ENCODE assay signal across 30 cellular contexts in genomic region chr15:26738996-26739395, GRCh38. TPM values are rescaled to one million over a fixed set of nuclear protein-coding genes. Genes with fewer than 3 reads are reported as not detected.
"Had no signal": no experiment of that assay in that cellular context is flagged by ENCODE, and none has a peak within 500 bp of the region (broad histone marks: within the 10 kb centered on the region; RNA-seq: fewer than 3 reads in every experiment).

No MANE protein-coding gene starts in this region.

- H3K4me3 Mint-ChIP-seq: endodermal cell; memory B cell; naive thymus-derived CD4-positive, alpha-beta T cell; nephron; neural progenitor cell; stimulated activated naive CD8-positive, alpha-beta T cell treated with anti-CD3 and anti-CD28 coated beads, Interleukin-15, amount 100 ng/mL, for 72 hours had no signal

- H3K4me1 Mint-ChIP-seq: memory B cell; naive thymus-derived CD4-positive, alpha-beta T cell; nephron; stimulated activated naive CD8-positive, alpha-beta T cell treated with anti-CD3 and anti-CD28 coated beads, Interleukin-15, amount 100 ng/mL, for 72 hours had no signal

- H3K27me3 ChIP-seq: dorsolateral prefrontal cortex, foreskin keratinocyte, gastroesophageal sphincter, hepatocyte, neural progenitor cell, right atrium auricular region, suprapubic skin, transverse colon, vagina had no signal

- ATAC-seq: esophagus mucosa; foreskin keratinocyte; gastroesophageal sphincter; heart left ventricle; left lobe of liver; naive thymus-derived CD4-positive, alpha-beta T cell; sciatic nerve; stimulated activated naive CD8-positive, alpha-beta T cell treated with anti-CD3 and anti-CD28 coated beads, Interleukin-15, amount 100 ng/mL, for 72 hours had no signal

- H3K36me3 Mint-ChIP-seq: memory B cell; naive thymus-derived CD4-positive, alpha-beta T cell had no signal

- H3K4me3 ChIP-seq: dorsolateral prefrontal cortex, gastroesophageal sphincter, heart left ventricle, hepatocyte, lung, neural progenitor cell, prostate gland, right atrium auricular region, smooth muscle cell, suprapubic skin, transverse colon, vagina had no signal

- H3K79me2 ChIP-seq: hepatocyte, parathyroid adenoma had no signal

- H3K4me1 ChIP-seq: foreskin keratinocyte, gastroesophageal sphincter, heart left ventricle, parathyroid adenoma, prostate gland, right atrium auricular region, suprapubic skin, transverse colon, vagina had no signal

- H3K4me2 ChIP-seq: hepatocyte, neural progenitor cell, smooth muscle cell had no signal

- H3K27ac Mint-ChIP-seq: memory B cell; naive thymus-derived CD4-positive, alpha-beta T cell; nephron; neural progenitor cell; stimulated activated naive CD8-positive, alpha-beta T cell treated with anti-CD3 and anti-CD28 coated beads, Interleukin-15, amount 100 ng/mL, for 72 hours had no signal

- H3K27me3 Mint-ChIP-seq: memory B cell; naive thymus-derived CD4-positive, alpha-beta T cell; stimulated activated naive CD8-positive, alpha-beta T cell treated with anti-CD3 and anti-CD28 coated beads, Interleukin-15, amount 100 ng/mL, for 72 hours had no signal

- H3K9me3 Mint-ChIP-seq: neural progenitor cell had no signal

- H3K9me3 ChIP-seq: prostate gland, right atrium auricular region, suprapubic skin, vagina had no signal

- DNase-seq: dorsolateral prefrontal cortex; effector CD4-positive, alpha-beta T cell; endodermal cell; foreskin keratinocyte; heart left ventricle; kidney; naive thymus-derived CD4-positive, alpha-beta T cell; stimulated activated CD4-positive, alpha-beta T cell treated with anti-CD3 and anti-CD28 coated beads, Interleukin-12 subunit alpha, Interleukin-12 subunit beta, amount 100 ng/mL, for 4 hours; stimulated activated CD4-positive, alpha-beta T cell treated with anti-CD3 and anti-CD28 coated beads, Interleukin-1b, Interleukin-23, amount 100 ng/mL, for 48 hours; stimulated activated CD4-positive, alpha-beta T cell treated with anti-CD3 and anti-CD28 coated beads, Interleukin-4, amount 100 ng/mL, for 1 hour; stimulated activated CD8-positive, alpha-beta memory T cell treated with anti-CD3 and anti-CD28 coated beads, Interleukin-4, amount 100 ng/mL, for 48 hours; stimulated activated naive CD4-positive, alpha-beta T cell; stimulated activated naive CD8-positive, alpha-beta T cell treated with anti-CD3 and anti-CD28 coated beads, Interleukin-15, amount 100 ng/mL, for 72 hours; transverse colon had no signal

- H3K36me3 ChIP-seq: gastroesophageal sphincter, heart left ventricle, neural progenitor cell, prostate gland, right atrium auricular region, suprapubic skin, transverse colon, vagina had no signal

- H2AFZ ChIP-seq: hepatocyte, neural progenitor cell, parathyroid adenoma had no signal

- H3K27ac ChIP-seq: dorsolateral prefrontal cortex, epithelial cell of prostate, foreskin keratinocyte, gastroesophageal sphincter, heart left ventricle, hepatocyte, neural progenitor cell, parathyroid adenoma, prostate gland, right atrium auricular region, suprapubic skin, transverse colon, vagina had no signal

RNA-seq across cellular contexts. Expression of gene GABRB3, which starts 33.9 kb away (rescaled TPM):
- total RNA-seq: vagina had no signal
- polyA plus RNA-seq: naive thymus-derived CD4-positive, alpha-beta T cell had no signal
